ENCODE assay signal across 15 cellular contexts in genomic region chr9:127700140-127700539, GRCh38. TPM values are rescaled to one million over a fixed set of nuclear protein-coding genes. Genes with fewer than 3 reads are reported as not detected.
DNase-seq lines count a peak whose midpoint lies in the region; ATAC-seq and TF ChIP-seq lines count a peak whose summit lies in the region.
"Had no signal": no experiment of that assay in that cellular context is flagged by ENCODE, and none has a peak within 500 bp of the region (broad histone marks: within the 10 kb centered on the region; RNA-seq: fewer than 3 reads in every experiment).

No MANE protein-coding gene starts in this region.

- no peak for TF ChIP-seq CTCF in SU-DHL-6 (IDR thresholded peaks at IDR 0.05; ENCODE audit: insufficient read depth, low read length, poor library complexity, severe bottlenecking)

- CTCF ChIA-PET in CD4-positive, alpha-beta memory T cell (lab: Charles Lee; ENCODE audit: partially characterized antibody) = interaction anchor here (1.2 to 1.6 kb wide), 3 partner anchors 16 to 110 kb away, joined by 3 to 4 read pairs (median 3); partner anchors contain the start of gene TOR2A

- H3K27ac Mint-ChIP-seq in CD4-positive, alpha-beta memory T cell = peak overlapping the region in 2 of 7 donors; percentile 37 to 87
- no peak overlapping the region for H3K27ac Mint-ChIP-seq in memory B cell

- no peak overlapping the region for H3K4me2 ChIP-seq in SU-DHL-6 (ENCODE audit: low read depth, low read length, poor library complexity, severe bottlenecking)

- intact Hi-C loops in CD4-positive, alpha-beta memory T cell (cut with micrococcal nuclease) = no loop called here

- peak overlapping the region; percentile 28 for H2AFZ ChIP-seq in SU-DHL-6 (ENCODE audit: low read depth, low read length, severe bottlenecking)

- peak overlapping the region in 7 of 8 donors; percentile 5 to 88 (median 71) for H3K4me3 Mint-ChIP-seq in CD4-positive, alpha-beta memory T cell
- peak overlapping the region; percentile 83 for H3K4me3 Mint-ChIP-seq in memory B cell

- H3K9ac ChIP-seq in SU-DHL-6 (ENCODE audit: low read length) = no peak overlapping the region
- H3K9ac ChIP-seq: BLaER1 had no signal

- H3K4me3 ChIP-seq in CD4-positive, alpha-beta memory T cell (ENCODE audit: low read length in 2 of 2) = no peak overlapping the region
- H3K4me3 ChIP-seq in SU-DHL-6 (ENCODE audit: insufficient read depth, low read length, poor library complexity, severe bottlenecking) (no peak overlapping the region), skin epidermis (no peak overlapping the region)
- H3K4me3 ChIP-seq: BLaER1 had no signal

- H3K27me3 Mint-ChIP-seq in CD4-positive, alpha-beta memory T cell = peaks cover 0 to 2% of the 10 kb centered on the region in 2 donors
- peaks cover 2% of the 10 kb centered on the region for H3K27me3 Mint-ChIP-seq in memory B cell

- H3K36me3 Mint-ChIP-seq in CD4-positive, alpha-beta memory T cell = no peaks in the 10 kb centered on the region
- no peaks in the 10 kb centered on the region for H3K36me3 Mint-ChIP-seq in memory B cell

- no peak overlapping the region for H3K27ac ChIP-seq in CD4-positive, alpha-beta memory T cell (ENCODE audit: low read depth, low read length)
- H3K27ac ChIP-seq in SU-DHL-6 (ENCODE audit: low read depth, low read length) (no peak overlapping the region), skin epidermis (peak overlapping the region in 13 of 21 experiments; percentile 42 to 92 (median 75))
- H3K27ac ChIP-seq: BLaER1 had no signal

- no peaks in the 10 kb centered on the region for H3K9me3 ChIP-seq in CD4-positive, alpha-beta memory T cell (ENCODE audit: control insufficient read depth in 1 of 2, low read length in 2 of 2)
- H3K9me3 ChIP-seq in SU-DHL-6 (ENCODE audit: insufficient read depth, low read length) = no peaks in the 10 kb centered on the region

- H3K36me3 ChIP-seq in CD4-positive, alpha-beta memory T cell (ENCODE audit: insufficient read depth, low read length) = no peaks in the 10 kb centered on the region
- no peaks in the 10 kb centered on the region for H3K36me3 ChIP-seq in SU-DHL-6 (ENCODE audit: low read length)
- H3K36me3 ChIP-seq: BLaER1 had no signal

- H3F3A ChIP-seq in SU-DHL-6 (ENCODE audit: insufficient read depth) = no peaks in the 10 kb centered on the region

- no peaks in the 10 kb centered on the region for H3K79me2 ChIP-seq in SU-DHL-6 (ENCODE audit: insufficient read depth, low read length)

- no peaks in the 10 kb centered on the region for H3K27me3 ChIP-seq in CD4-positive, alpha-beta memory T cell (ENCODE audit: insufficient read depth, low read length)
- no peaks in the 10 kb centered on the region for H3K27me3 ChIP-seq in SU-DHL-6 (ENCODE audit: low read length)

- H3K9me2 ChIP-seq in SU-DHL-6 (replicated peaks; ENCODE audit: insufficient read depth, low read length) = no peaks in the 10 kb centered on the region

- no peaks in the 10 kb centered on the region for H4K20me1 ChIP-seq in SU-DHL-6 (ENCODE audit: low read depth, low read length)
- H4K20me1 ChIP-seq: BLaER1 had no signal

- H3K4me1 ChIP-seq in CD4-positive, alpha-beta memory T cell (ENCODE audit: insufficient read depth, low read length) = peaks cover 7% of the 10 kb centered on the region
- H3K4me1 ChIP-seq: BLaER1 had no signal

- POLR2A ChIA-PET in CD4-positive, alpha-beta memory T cell (lab: Charles Lee; ENCODE audit: partially characterized antibody) = no interaction called here

- no peak for DNase-seq in CD4-positive, alpha-beta memory T cell
- no peak for DNase-seq in memory B cell (ENCODE audit: low spot score in 2 of 2)
- DNase-seq: activated CD4-positive, CD25-positive, alpha-beta regulatory T cell treated with anti-CD3 and anti-CD28 coated beads, Interleukin-2, amount 50 U/mL, for 72 hours; erythroblast; HCEC 1CT; NCI-H226 had no signal

- no peak for ATAC-seq in memory B cell (ENCODE audit: low read depth)
- no peak for ATAC-seq in HG02571 (IDR thresholded peaks at IDR 0.05; ENCODE audit: unreplicated experiment)
- no peak for ATAC-seq in HG03354 (IDR thresholded peaks at IDR 0.05; ENCODE audit: poor library complexity, severe bottlenecking, unreplicated experiment)
- ATAC-seq in HG03108 (IDR thresholded peaks at IDR 0.05; ENCODE audit: unreplicated experiment) = no peak
- no peak for ATAC-seq in GM18511 (IDR thresholded peaks at IDR 0.05; ENCODE audit: unreplicated experiment)

- H3K9me3 Mint-ChIP-seq in CD4-positive, alpha-beta memory T cell = no peaks in the 10 kb centered on the region
- H3K9me3 Mint-ChIP-seq in memory B cell = no peaks in the 10 kb centered on the region

- peaks cover 5 to 18% (median 10%) of the 10 kb centered on the region in 4 donors for H3K4me1 Mint-ChIP-seq in CD4-positive, alpha-beta memory T cell
- H3K4me1 Mint-ChIP-seq in memory B cell = peaks cover 15% of the 10 kb centered on the region

RNA-seq across cellular contexts. Expression of gene CFAP157, which starts 6.6 kb away (rescaled TPM):
- total RNA-seq in CD4-positive, alpha-beta memory T cell = under 1 TPM in 1 of 2 experiments, not detected in 1; 0.25 TPM
- polyA plus RNA-seq in CD4-positive, alpha-beta memory T cell = under 1 TPM; 0.14 to 0.22 TPM
- total RNA-seq: HT1080, liver had no signal

RNA-seq across cellular contexts. Expression of gene PTRH1, which starts 15.3 kb away (rescaled TPM):
- total RNA-seq in CD4-positive, alpha-beta memory T cell = 1 to 10 TPM; 7.3 to 8.4 TPM
- 10 to 100 TPM; 25.6 to 31.1 TPM for polyA plus RNA-seq in CD4-positive, alpha-beta memory T cell

RNA-seq across cellular contexts. Expression of gene TTC16, which starts 15.7 kb away (rescaled TPM):
- total RNA-seq in CD4-positive, alpha-beta memory T cell = 1 to 10 TPM; 2.5 to 2.6 TPM
- 1 to 10 TPM in 1 of 2 donors, under 1 TPM in 1; 0.09 to 1.8 TPM for polyA plus RNA-seq in CD4-positive, alpha-beta memory T cell
- total RNA-seq: HT1080 had no signal

RNA-seq across cellular contexts. Expression of gene TOR2A, which starts 35.0 kb away (rescaled TPM):
- 10 to 100 TPM; 14.3 to 18.4 TPM for total RNA-seq in CD4-positive, alpha-beta memory T cell
- 10 to 100 TPM; 23.2 to 27.1 TPM for polyA plus RNA-seq in CD4-positive, alpha-beta memory T cell

Comparison
In these comparisons a context has a peak if more than half of its experiments do, and no peak if none do; other contexts are left out.
1. H3K27ac ChIP-seq: peak in skin epidermis (13 of 21); none in CD4-positive, alpha-beta memory T cell (single experiment) and SU-DHL-6 (single experiment).